10 cellular contexts compared by ENCODE assay signal in the genomic region with DNA sequence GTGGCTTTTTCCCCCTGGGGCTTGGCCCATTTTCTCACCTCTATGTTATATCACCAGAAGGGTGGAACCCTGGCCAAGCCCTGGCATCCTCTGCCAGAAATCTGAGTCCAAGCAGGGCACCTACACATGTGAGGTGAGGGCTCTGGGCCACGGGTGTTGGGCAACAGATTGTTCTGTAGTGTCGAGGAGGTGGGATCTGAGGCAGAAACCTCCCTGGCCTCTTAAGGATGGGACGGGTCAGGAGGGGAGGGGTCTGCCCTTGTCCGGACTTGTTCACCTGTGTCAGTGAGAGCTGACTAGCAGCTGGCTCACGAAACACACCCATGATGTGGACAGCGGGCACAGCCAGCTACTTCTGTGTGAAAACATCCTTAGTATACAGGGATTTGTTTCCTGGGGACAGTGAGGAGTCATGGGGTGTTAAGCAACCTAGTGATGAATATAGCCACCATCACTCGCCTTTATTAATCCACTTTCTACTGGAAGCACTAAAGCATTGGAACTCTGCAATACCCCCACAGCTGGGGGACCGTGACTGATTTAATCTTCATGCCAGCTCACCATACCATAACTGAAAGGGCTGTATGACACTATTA. TPM values are rescaled to one million over a fixed set of nuclear protein-coding genes. Genes with fewer than 3 reads are reported as not detected.
DNase-seq lines count a peak whose midpoint lies in the region; ATAC-seq and TF ChIP-seq lines count a peak whose summit lies in the region.
"Had no signal": no experiment of that assay in that cellular context is flagged by ENCODE, and none has a peak within 500 bp of the region (broad histone marks: within the 10 kb centered on the region; RNA-seq: fewer than 3 reads in every experiment).

No MANE protein-coding gene starts in this region.

- no peak for TF ChIP-seq CTCF in Peyer's patch (IDR thresholded peaks at IDR 0.05)
- no peak for TF ChIP-seq CTCF in transverse colon (IDR thresholded peaks at IDR 0.05)

- 57 to 91% methylated on average over 2 to 8 of the region's 8 CpGs for WGBS in transverse colon (ENCODE audit: low coverage in 1 of 2), 2 donors

- in situ Hi-C loops in transverse colon (cut with MboI; ENCODE audit: low pct_ligation_motif_present in 1 of 4, low pct_unique_long_range_greater_than_20kb in 1 of 4, low sequenced_read_pairs in 3 of 4): no loop called here

- H3K27ac ChIP-seq in Peyer's patch (peak overlapping the region in 3 of 4 donors; percentile 45 to 92 (median 66)), duodenal mucosa (ENCODE audit: low read depth, low read length) (peak overlapping the region; percentile 20), muscle layer of duodenum (ENCODE audit: low read length) (peak overlapping the region; percentile 39), transverse colon (peak overlapping the region; percentile 86 to 88 (median 87))

- no peak for ATAC-seq in GM21723 (IDR thresholded peaks at IDR 0.05; ENCODE audit: unreplicated experiment)

- intact Hi-C loops in transverse colon (cut with DNase I; ENCODE audit: low total_unique reads) (no loop called here), posterior cingulate gyrus (cut with DNase I) (no loop called here)

- H3K36me3 ChIP-seq in Peyer's patch (no peaks in the 10 kb centered on the region), duodenal mucosa (ENCODE audit: control insufficient read depth in 1 of 2, insufficient read depth in 2 of 2, low read length in 2 of 2) (no peaks in the 10 kb centered on the region), muscle layer of duodenum (ENCODE audit: control insufficient read depth in 1 of 2, insufficient read depth in 2 of 2, low read length in 2 of 2) (peaks cover 0 to 4% of the 10 kb centered on the region in 2 donors), transverse colon (no peaks in the 10 kb centered on the region)

- H3K9me3 ChIP-seq in Peyer's patch (no peaks in the 10 kb centered on the region), duodenal mucosa (ENCODE audit: control insufficient read depth in 1 of 2, low read length in 2 of 2) (no peaks in the 10 kb centered on the region), muscle layer of duodenum (ENCODE audit: control insufficient read depth in 1 of 2, low read length in 2 of 2) (no peaks in the 10 kb centered on the region), transverse colon (no peaks in the 10 kb centered on the region)

- no peak for TF ChIP-seq EP300 in transverse colon (IDR thresholded peaks at IDR 0.05; ENCODE audit: low read depth)

- H3K4me1 ChIP-seq in Peyer's patch: peaks cover 0 to 90% (median 7%) of the 10 kb centered on the region in 4 donors
- peaks cover 93 to 98% of the 10 kb centered on the region in 2 donors for H3K4me1 ChIP-seq in duodenal mucosa (ENCODE audit: control insufficient read depth in 1 of 2, insufficient read depth in 2 of 2, low read length in 2 of 2)
- peaks cover 12 to 46% of the 10 kb centered on the region in 2 donors for H3K4me1 ChIP-seq in muscle layer of duodenum (ENCODE audit: control insufficient read depth in 1 of 2, insufficient read depth in 2 of 2, low read length in 2 of 2)
- H3K4me1 ChIP-seq in transverse colon: peaks cover 43 to 91% (median 62%) of the 10 kb centered on the region in 4 donors

- DNase-seq in Peyer's patch (no peak), transverse colon (no peak), posterior cingulate gyrus (no peak), KG1 (lab: John Stamatoyannopoulos, UW) (no peak)
- DNase-seq: activated naive CD4-positive, alpha-beta T cell treated with anti-CD3 and anti-CD28 coated beads, Interleukin-2, amount 10 ng/mL, durations not matched to agents 7 days and 5 days; Kasumi-1; retina had no signal

- TF ChIP-seq POLR2A in Peyer's patch (IDR thresholded peaks at IDR 0.05): no peak
- TF ChIP-seq POLR2A in transverse colon (IDR thresholded peaks at IDR 0.05): no peak

- H3K27me3 ChIP-seq in Peyer's patch (no peaks in the 10 kb centered on the region), duodenal mucosa (ENCODE audit: control insufficient read depth in 1 of 2, insufficient read depth in 2 of 2, low read length in 2 of 2) (no peaks in the 10 kb centered on the region), muscle layer of duodenum (ENCODE audit: low read depth, low read length) (no peaks in the 10 kb centered on the region), transverse colon (no peaks in the 10 kb centered on the region)

- H3K9ac ChIP-seq in duodenal mucosa (ENCODE audit: low read depth in 1 of 2, low read length in 2 of 2): no peak overlapping the region

- no peak overlapping the region for H3K4me3 ChIP-seq in Peyer's patch
- no peak overlapping the region for H3K4me3 ChIP-seq in duodenal mucosa (ENCODE audit: low read depth in 1 of 2, low read length in 2 of 2)
- no peak overlapping the region for H3K4me3 ChIP-seq in muscle layer of duodenum (ENCODE audit: low read depth in 1 of 2, low read length in 2 of 2)
- no peak overlapping the region for H3K4me3 ChIP-seq in transverse colon

RNA-seq across cellular contexts. Expression of a gene that starts 35.6 kb away (rescaled TPM):
- total RNA-seq in Peyer's patch (100 to 1,000 TPM; 114 to 240 (median 196) TPM), transverse colon (100 to 1,000 TPM; 102 to 260 (median 167) TPM)

Comparison
In these comparisons a context has a peak if more than half of its experiments do, and no peak if none do; other contexts are left out.
1. H3K27ac ChIP-seq: peak in every context shown above with its lines; median percentile 87 in transverse colon; 66 in Peyer's patch; 39 in muscle layer of duodenum; 20 in duodenal mucosa.